Comparison of ENCODE assay signal across 26 cellular contexts in the genomic region with DNA sequence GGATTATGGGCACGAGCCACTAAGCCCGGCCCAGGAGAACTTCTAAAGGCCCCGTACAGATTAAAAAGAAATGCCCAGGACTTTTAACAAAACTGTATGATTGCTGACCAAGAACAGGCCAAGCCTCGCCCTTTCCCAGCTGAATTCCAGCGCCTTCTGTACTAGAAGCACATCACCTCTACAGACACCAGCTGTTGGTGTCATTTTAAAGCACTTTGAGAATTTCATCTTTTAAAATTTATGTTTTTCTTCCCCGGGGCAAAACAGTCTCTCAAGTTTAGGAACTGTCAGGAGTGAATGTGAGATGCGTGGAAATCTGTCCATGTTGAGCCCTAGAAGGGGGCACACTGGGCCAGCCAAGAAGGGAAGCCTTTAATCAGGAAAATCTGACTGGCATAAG.
"Had no signal": no experiment of that assay in that cellular context is flagged by ENCODE, and none has a peak within 500 bp of the region (broad histone marks: within the 10 kb centered on the region; RNA-seq: fewer than 3 reads in every experiment).

No MANE protein-coding gene starts in this region.

- H3K27me3 ChIP-seq: neutrophil, pancreas, right lobe of liver, sigmoid colon, spleen, stomach, thyroid gland, tibial nerve, upper lobe of right lung, uterus had no signal

- H3K4me2 ChIP-seq: smooth muscle cell had no signal

- H3K4me3 ChIP-seq: pancreas, psoas muscle, right lobe of liver, sigmoid colon, skin epidermis, smooth muscle cell, spleen, stomach, thoracic aorta, thyroid gland, tibial nerve, upper lobe of right lung, uterus had no signal

- H3K27ac ChIP-seq: neutrophil, pancreas, psoas muscle, right lobe of liver, sigmoid colon, skin epidermis, spleen, stomach, thoracic aorta, thyroid gland, tibial nerve, upper lobe of right lung, uterus had no signal

- H3K36me3 ChIP-seq: neutrophil, pancreas, right lobe of liver, spleen, stomach, thoracic aorta, thyroid gland, upper lobe of right lung, uterus had no signal

- DNase-seq: naive B cell; naive thymus-derived CD8-positive, alpha-beta T cell; nephron progenitor cell; nucleus accumbens; pancreas; psoas muscle; right cardiac atrium; right lobe of liver; sigmoid colon; spleen; stimulated activated CD4-positive, alpha-beta T cell treated with anti-CD3 and anti-CD28 coated beads, Interleukin-12 subunit alpha, Interleukin-12 subunit beta, amount 100 ng/mL, for 4 hours; stimulated activated CD4-positive, alpha-beta T cell treated with anti-CD3 and anti-CD28 coated beads, Interleukin-1b, Interleukin-23, amount 100 ng/mL, for 48 hours; stimulated activated CD4-positive, alpha-beta T cell treated with anti-CD3 and anti-CD28 coated beads, Interleukin-4, amount 100 ng/mL, for 1 hour; stimulated activated CD4-positive, alpha-beta T cell treated with anti-CD3 and anti-CD28 coated beads, Interleukin-4, amount 100 ng/mL, for 4 hours; stimulated activated CD8-positive, alpha-beta memory T cell treated with anti-CD3 and anti-CD28 coated beads, Interleukin-4, amount 100 ng/mL, for 48 hours; stimulated activated naive CD4-positive, alpha-beta T cell; stomach; thyroid gland; trophoblast cell; upper lobe of right lung; uterus had no signal

- H3K9me3 ChIP-seq: neutrophil, pancreas, psoas muscle, right lobe of liver, sigmoid colon, spleen, stomach, thoracic aorta, thyroid gland, tibial nerve, upper lobe of right lung, uterus had no signal

- H3K4me1 ChIP-seq: psoas muscle, thyroid gland, tibial nerve, upper lobe of right lung, uterus had no signal
